15 cellular contexts compared by ENCODE assay signal in genomic region chr1:35187816-35188342, GRCh38. TPM values are rescaled to one million over a fixed set of nuclear protein-coding genes. Genes with fewer than 3 reads are reported as not detected.
DNase-seq lines count a peak whose midpoint lies in the region; ATAC-seq, FAIRE-seq and TF ChIP-seq lines count a peak whose summit lies in the region.
"Had no signal": no experiment of that assay in that cellular context is flagged by ENCODE, and none has a peak within 500 bp of the region (broad histone marks: within the 10 kb centered on the region; RNA-seq: fewer than 3 reads in every experiment).

No MANE protein-coding gene starts in this region.

- TF ChIP-seq POLR2A in A549 (IDR thresholded peaks at IDR 0.05; ENCODE audit: low read length) (no peak), vagina (IDR thresholded peaks at IDR 0.05) (no peak)

- POLR2A ChIA-PET in A549 (lab: Yijun Ruan, JAX), result no interaction called here
- POLR2A ChIA-PET in Caco-2 (lab: Charles Lee), result no interaction called here

- H3K4me1 Mint-ChIP-seq in Caco-2 (ENCODE audit: low read depth, unreplicated experiment), result peaks cover 34% of the 10 kb centered on the region
- H3K4me1 Mint-ChIP-seq in activated T-helper 1 cell treated with anti-CD3 and anti-CD28 coated beads, Interleukin-12 subunit alpha, Interleukin-12 subunit beta, Interleukin-2, Interleukin-4 antibody, amounts not matched to agents 30 ng/mL and 10 ng/mL and 1 ng/mL, durations not matched to agents 14 hours and 24 hours and 36 hours (ENCODE audit: low read depth), result peaks cover 79% of the 10 kb centered on the region

- no peak overlapping the region for H3K4ac ChIP-seq in mesenchymal stem cell (ENCODE audit: low read depth in 1 of 2, low read length in 2 of 2)
- H3K4ac ChIP-seq in neuronal stem cell (ENCODE audit: low read length), result no peak overlapping the region

- H2BK120ac ChIP-seq in mesenchymal stem cell (ENCODE audit: low read depth, low read length) (no peak overlapping the region), neuronal stem cell (ENCODE audit: low read depth, low read length) (no peak overlapping the region)

- H3K79me1 ChIP-seq in mesenchymal stem cell (replicated peaks; ENCODE audit: low read length, poor library complexity, severe bottlenecking) (no peaks in the 10 kb centered on the region), neuronal stem cell (ENCODE audit: low read depth, low read length) (peaks cover 11% of the 10 kb centered on the region)

- CTCF ChIA-PET in A549 (lab: Yijun Ruan, JAX), result no interaction called here
- CTCF ChIA-PET in Caco-2 (lab: Charles Lee), result no interaction called here

- ATAC-seq in A549 (no peak), GM21528 (IDR thresholded peaks at IDR 0.05; ENCODE audit: low FRiP score, unreplicated experiment) (no peak), HG02759 (IDR thresholded peaks at IDR 0.05; ENCODE audit: unreplicated experiment) (no peak)

- TF ChIP-seq EP300 in A549 (IDR thresholded peaks at IDR 0.05), result no peak

- TF ChIP-seq RAD21 in A549 (conservative IDR thresholded peaks at IDR 0.05 in 1 of 2, IDR thresholded peaks at IDR 0.05 in 1 of 2), result no peak

- 76% methylated on average over 7 of the region's 7 CpGs for WGBS in A549 (ENCODE audit: missing lambda C conversion rate)
- WGBS in mesenchymal stem cell, result 90% methylated on average over 7 of the region's 7 CpGs
- no CpG with 5 or more reads among the region's 7 CpGs for WGBS in neuronal stem cell (ENCODE audit: extremely low coverage in 2 of 2, insufficient read length in 2 of 2, insufficient replicate concordance in 1 of 2), 2 donors

- H3K4me2 ChIP-seq in A549 (peak overlapping the region; percentile 88; the same call in 2 of the 3 replicates), mesenchymal stem cell (ENCODE audit: low read length, poor library complexity, severe bottlenecking) (no peak overlapping the region), neuronal stem cell (ENCODE audit: insufficient read depth, low read length, poor library complexity, severe bottlenecking) (no peak overlapping the region)

- H3K27ac ChIP-seq in A549, result no peak overlapping the region
- H3K27ac ChIP-seq in mesenchymal stem cell (ENCODE audit: low read length, poor library complexity, severe bottlenecking), result no peak overlapping the region
- no peak overlapping the region for H3K27ac ChIP-seq in vagina
- H3K27ac ChIP-seq in neuronal stem cell (replicated peaks; ENCODE audit: low read length), result no peak overlapping the region
- H3K27ac ChIP-seq: stomach had no signal

- H3K9me3 Mint-ChIP-seq in Caco-2 (ENCODE audit: unreplicated experiment), result no peaks in the 10 kb centered on the region
- H3K9me3 Mint-ChIP-seq in activated T-helper 1 cell treated with anti-CD3 and anti-CD28 coated beads, Interleukin-12 subunit alpha, Interleukin-12 subunit beta, Interleukin-2, Interleukin-4 antibody, amounts not matched to agents 30 ng/mL and 10 ng/mL and 1 ng/mL, durations not matched to agents 14 hours and 24 hours and 36 hours, result no peaks in the 10 kb centered on the region

- H2AFZ ChIP-seq in mesenchymal stem cell (ENCODE audit: low read depth, low read length) (no peak overlapping the region), neuronal stem cell (ENCODE audit: low read length) (no peak overlapping the region)

- H3K9ac ChIP-seq in mesenchymal stem cell (ENCODE audit: low read length) (peak overlapping the region; percentile 18), neuronal stem cell (ENCODE audit: low read depth, low read length, poor library complexity) (no peak overlapping the region)

- H3K27me3 Mint-ChIP-seq in Caco-2 (ENCODE audit: insufficient read depth, unreplicated experiment), result no peaks in the 10 kb centered on the region
- peaks cover 1% of the 10 kb centered on the region for H3K27me3 Mint-ChIP-seq in activated T-helper 1 cell treated with anti-CD3 and anti-CD28 coated beads, Interleukin-12 subunit alpha, Interleukin-12 subunit beta, Interleukin-2, Interleukin-4 antibody, amounts not matched to agents 30 ng/mL and 10 ng/mL and 1 ng/mL, durations not matched to agents 14 hours and 24 hours and 36 hours (ENCODE audit: insufficient read depth)

- H4K91ac ChIP-seq in mesenchymal stem cell (ENCODE audit: low read length) (no peak overlapping the region), neuronal stem cell (ENCODE audit: low read depth, low read length, poor library complexity) (no peak overlapping the region)

- H3K27me3 ChIP-seq in Caco-2 (replicated peaks; ENCODE audit: control insufficient read depth, insufficient read depth, low read length), result no peaks in the 10 kb centered on the region
- no peaks in the 10 kb centered on the region for H3K27me3 ChIP-seq in mesenchymal stem cell (ENCODE audit: control insufficient read depth in 1 of 2, insufficient read depth in 1 of 2, low read length in 2 of 2)
- H3K27me3 ChIP-seq in vagina, result no peaks in the 10 kb centered on the region
- no peaks in the 10 kb centered on the region for H3K27me3 ChIP-seq in neuronal stem cell (ENCODE audit: control insufficient read depth in 3 of 3, insufficient read depth in 3 of 3, low read depth in 1 of 3, low read length in 3 of 3)
- H3K27me3 ChIP-seq: stomach had no signal

- peaks cover 62% of the 10 kb centered on the region for H3K4me1 ChIP-seq in A549
- H3K4me1 ChIP-seq in Caco-2, result peaks cover 12% of the 10 kb centered on the region
- H3K4me1 ChIP-seq in mesenchymal stem cell (ENCODE audit: control insufficient read depth, insufficient read depth, low read depth, low read length), result peaks cover 14% of the 10 kb centered on the region
- H3K4me1 ChIP-seq in vagina, result peaks cover 84% of the 10 kb centered on the region
- H3K4me1 ChIP-seq in neuronal stem cell (ENCODE audit: control insufficient read depth in 2 of 2, insufficient read depth in 1 of 2, low read depth in 1 of 2, low read length in 2 of 2), result peaks cover 5 to 11% of the 10 kb centered on the region in 2 donors

- peaks cover 100% of the 10 kb centered on the region for H3K36me3 Mint-ChIP-seq in Caco-2 (ENCODE audit: insufficient read depth, unreplicated experiment)
- H3K36me3 Mint-ChIP-seq in activated T-helper 1 cell treated with anti-CD3 and anti-CD28 coated beads, Interleukin-12 subunit alpha, Interleukin-12 subunit beta, Interleukin-2, Interleukin-4 antibody, amounts not matched to agents 30 ng/mL and 10 ng/mL and 1 ng/mL, durations not matched to agents 14 hours and 24 hours and 36 hours (ENCODE audit: low read depth), result peaks cover 83% of the 10 kb centered on the region

- no TSS peak for BruUV-seq in Caco-2 (replicated peaks; lab: Mats Ljungman, UMichigan)

- no peak overlapping the region for H4K8ac ChIP-seq in mesenchymal stem cell (ENCODE audit: low read length)
- H4K8ac ChIP-seq in neuronal stem cell (ENCODE audit: low read depth, low read length), result no peak overlapping the region

- peak overlapping the region; percentile 8 for H3K4me3 Mint-ChIP-seq in Caco-2 (ENCODE audit: unreplicated experiment)
- H3K4me3 Mint-ChIP-seq in activated T-helper 1 cell treated with anti-CD3 and anti-CD28 coated beads, Interleukin-12 subunit alpha, Interleukin-12 subunit beta, Interleukin-2, Interleukin-4 antibody, amounts not matched to agents 30 ng/mL and 10 ng/mL and 1 ng/mL, durations not matched to agents 14 hours and 24 hours and 36 hours, result peak overlapping the region; percentile 94

- H2BK12ac ChIP-seq in mesenchymal stem cell (ENCODE audit: low read length in 2 of 2) (no peak overlapping the region), neuronal stem cell (ENCODE audit: low read length) (no peak overlapping the region)

- H3K14ac ChIP-seq in mesenchymal stem cell (ENCODE audit: low read length in 2 of 2) (no peak overlapping the region), neuronal stem cell (ENCODE audit: low read length) (no peak overlapping the region)

- intact Hi-C loops in Caco-2 (cut with micrococcal nuclease; ENCODE audit: unreplicated experiment), result no loop called here
- intact Hi-C loops in activated T-helper 1 cell treated with anti-CD3 and anti-CD28 coated beads, Interleukin-12 subunit alpha, Interleukin-12 subunit beta, Interleukin-2, Interleukin-4 antibody, amounts not matched to agents 30 ng/mL and 10 ng/mL and 1 ng/mL, durations not matched to agents 14 hours and 24 hours and 36 hours (cut with micrococcal nuclease), result no loop called here
- intact Hi-C loops in vagina (cut with DNase I), result no loop called here

- TF ChIP-seq CTCF in A549 (IDR thresholded peaks at IDR 0.05) (no peak), Caco-2 (IDR thresholded peaks at IDR 0.05; ENCODE audit: insufficient read depth in 1 of 2, low read depth in 1 of 2, low read length in 1 of 2, severe bottlenecking in 1 of 2, unreplicated experiment in 1 of 2) (no peak), vagina (IDR thresholded peaks at IDR 0.05) (no peak)

- H2BK15ac ChIP-seq in mesenchymal stem cell (ENCODE audit: low read depth, poor library complexity, severe bottlenecking) (no peak overlapping the region), neuronal stem cell (ENCODE audit: low read length) (no peak overlapping the region)

- peak overlapping the region; percentile 61 for H3K27ac Mint-ChIP-seq in Caco-2 (ENCODE audit: unreplicated experiment)
- peak overlapping the region; percentile 72 for H3K27ac Mint-ChIP-seq in activated T-helper 1 cell treated with anti-CD3 and anti-CD28 coated beads, Interleukin-12 subunit alpha, Interleukin-12 subunit beta, Interleukin-2, Interleukin-4 antibody, amounts not matched to agents 30 ng/mL and 10 ng/mL and 1 ng/mL, durations not matched to agents 14 hours and 24 hours and 36 hours

- H3K18ac ChIP-seq in mesenchymal stem cell (ENCODE audit: low read depth in 1 of 2, low read length in 2 of 2), result no peak overlapping the region
- no peak overlapping the region for H3K18ac ChIP-seq in neuronal stem cell (ENCODE audit: low read length)

- no peak for FAIRE-seq in A549 (lab: Jason Lieb, UNC)
- FAIRE-seq: frontal cortex had no signal

- H3K9me3 ChIP-seq in A549 (no peaks in the 10 kb centered on the region), Caco-2 (no peaks in the 10 kb centered on the region), mesenchymal stem cell (ENCODE audit: control insufficient read depth, low read length) (no peaks in the 10 kb centered on the region), vagina (no peaks in the 10 kb centered on the region), neuronal stem cell (replicated peaks in 1 of 2; ENCODE audit: control insufficient read depth in 2 of 2, insufficient read depth in 1 of 2, low read depth in 1 of 2, low read length in 2 of 2) (no peaks in the 10 kb centered on the region)
- H3K9me3 ChIP-seq: stomach had no signal

- no peak overlapping the region for H2BK5ac ChIP-seq in mesenchymal stem cell (ENCODE audit: low read depth, low read length, poor library complexity, severe bottlenecking)
- no peak overlapping the region for H2BK5ac ChIP-seq in neuronal stem cell (ENCODE audit: low read length)

- no peak overlapping the region for H3K4me3 ChIP-seq in A549
- no peak overlapping the region for H3K4me3 ChIP-seq in Caco-2 (ENCODE audit: low read depth, low read length)
- H3K4me3 ChIP-seq in mesenchymal stem cell (ENCODE audit: insufficient read depth in 1 of 2, low read depth in 1 of 2, low read length in 2 of 2), result no peak overlapping the region
- no peak overlapping the region for H3K4me3 ChIP-seq in vagina
- no peak overlapping the region for H3K4me3 ChIP-seq in neuronal stem cell (ENCODE audit: low read length in 2 of 2)

- DNase-seq in A549 (ENCODE audit: low read depth in 1 of 2, low spot score in 1 of 2), result no peak
- no peak for DNase-seq in Caco-2
- no peak for DNase-seq in activated T-helper 1 cell treated with anti-CD3 and anti-CD28 coated beads, Interleukin-12 subunit alpha, Interleukin-12 subunit beta, Interleukin-2, Interleukin-4 antibody, amounts not matched to agents 30 ng/mL and 10 ng/mL and 1 ng/mL, durations not matched to agents 14 hours and 24 hours and 36 hours (ENCODE audit: low spot score)
- DNase-seq in mesenchymal stem cell, result no peak
- DNase-seq in vagina (ENCODE audit: extremely low spot score in 2 of 2), result no peak
- DNase-seq in neuronal stem cell (ENCODE audit: low spot score), result no peak
- DNase-seq: amygdala; C1 segment of cervical spinal cord; NCI-H1105; NCI-H345; stimulated activated CD4-positive, alpha-beta T cell treated with anti-CD3 and anti-CD28 coated beads, Interleukin-4, amount 100 ng/mL, for 4 hours; stomach had no signal

- no peak overlapping the region for H2AK5ac ChIP-seq in mesenchymal stem cell (ENCODE audit: low read length, severe bottlenecking)
- no peak overlapping the region for H2AK5ac ChIP-seq in neuronal stem cell (ENCODE audit: low read depth, low read length)

- H3K36me3 ChIP-seq in Caco-2 (ENCODE audit: control insufficient read depth, insufficient read depth, low read length), result no peaks in the 10 kb centered on the region; the same call in 1 of the 2 replicates
- H3K36me3 ChIP-seq in mesenchymal stem cell (ENCODE audit: control insufficient read depth in 1 of 2, insufficient read depth in 2 of 2, low read depth in 1 of 2, low read length in 2 of 2), result peaks cover 23 to 89% of the 10 kb centered on the region in 2 experiments
- H3K36me3 ChIP-seq in vagina, result peaks cover 15 to 84% of the 10 kb centered on the region in 2 donors
- peaks cover 53 to 90% of the 10 kb centered on the region in 2 donors for H3K36me3 ChIP-seq in neuronal stem cell (replicated peaks in 1 of 2; ENCODE audit: control insufficient read depth in 2 of 2, insufficient read depth in 2 of 2, low read length in 2 of 2)

- H3K23ac ChIP-seq in mesenchymal stem cell (ENCODE audit: low read length in 2 of 2) (no peak overlapping the region), neuronal stem cell (ENCODE audit: low read depth, low read length, poor library complexity) (no peak overlapping the region)

RNA-seq across cellular contexts. Expression of gene SFPQ, which starts 5.1 kb away (rescaled TPM):
- polyA plus RNA-seq in A549 (2011; rRNA removed) (99.6 and 151 TPM in 2 replicates), A549 (2017; fragmentation: RNase III; extraction: RNeasy Plus Mini Kit Qiagen cat#74134 plus additional on column Dnase treatment) (327 to 363 TPM (median 332 TPM) in 3 replicates)
- polyA plus RNA-seq in A549 (2012; cell fraction: cytosol; rRNA removed), result 63.4 and 70.1 TPM in 2 replicates
- polyA plus RNA-seq in A549 (2012; cell fraction: nucleus; rRNA removed), result 176 and 221 TPM in 2 replicates
- 36.4 and 43.9 TPM in 2 replicates for polyA minus RNA-seq in A549 (2011; rRNA and poly(A)+ RNA removed)
- total RNA-seq in Caco-2 (2022) (274 and 285 TPM in 2 replicates), vagina (197 TPM)
- total RNA-seq in activated T-helper 1 cell treated with anti-CD3 and anti-CD28 coated beads, Interleukin-12 subunit alpha, Interleukin-12 subunit beta, Interleukin-2, Interleukin-4 antibody, amounts not matched to agents 30 ng/mL and 10 ng/mL and 1 ng/mL, durations not matched to agents 14 hours and 24 hours and 36 hours, result 398 and 404 TPM in 2 replicates
- 138 TPM for polyA plus RNA-seq in mesenchymal stem cell (2013, experiment 1 of 2)
- polyA plus RNA-seq in mesenchymal stem cell (2013, experiment 2 of 2), result 125 TPM
- 238 TPM for polyA plus RNA-seq in neuronal stem cell (2013, experiment 1 of 2)
- 240 TPM for polyA plus RNA-seq in neuronal stem cell (2013, experiment 2 of 2)
